Comparison of ENCODE assay signal across 1 cellular context in the genomic region with DNA sequence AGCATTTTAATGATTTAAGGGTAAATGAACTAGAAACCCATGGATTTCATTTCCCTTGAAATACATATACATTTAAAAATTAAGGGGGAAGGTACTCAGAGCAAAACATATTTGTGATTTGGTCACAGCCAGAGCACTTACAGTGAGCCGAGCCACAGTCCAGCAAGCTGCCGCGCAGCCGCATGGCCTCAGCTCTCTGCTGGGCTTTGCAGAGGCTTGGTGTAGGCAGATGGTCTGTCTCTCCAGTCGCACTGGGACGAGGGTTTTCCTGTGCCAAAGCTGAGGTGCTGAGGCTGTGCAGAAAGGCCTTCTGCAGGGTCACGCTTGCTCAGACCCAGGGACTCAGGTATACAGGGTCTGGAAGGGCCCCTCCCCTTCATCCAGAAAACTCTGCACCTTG.
TF ChIP-seq lines count a peak whose summit lies in the region.

No MANE protein-coding gene starts in this region.

TF ChIP-seq in H1, 55 proteins besides CTCF, POLR2A, EP300 and RAD21:
- no peak for TF ChIP-seq ZNF274 (IDR thresholded peaks at IDR 0.05; ENCODE audit: borderline replicate concordance, extremely low read depth, low read length)
- TF ChIP-seq SAP30 (IDR thresholded peaks at IDR 0.05; ENCODE audit: insufficient read depth, insufficient replicate concordance, low read length) = no peak
- TF ChIP-seq CHD7 (IDR thresholded peaks at IDR 0.05; ENCODE audit: insufficient replicate concordance, low read length) = no peak
- TF ChIP-seq, protein P1, sequence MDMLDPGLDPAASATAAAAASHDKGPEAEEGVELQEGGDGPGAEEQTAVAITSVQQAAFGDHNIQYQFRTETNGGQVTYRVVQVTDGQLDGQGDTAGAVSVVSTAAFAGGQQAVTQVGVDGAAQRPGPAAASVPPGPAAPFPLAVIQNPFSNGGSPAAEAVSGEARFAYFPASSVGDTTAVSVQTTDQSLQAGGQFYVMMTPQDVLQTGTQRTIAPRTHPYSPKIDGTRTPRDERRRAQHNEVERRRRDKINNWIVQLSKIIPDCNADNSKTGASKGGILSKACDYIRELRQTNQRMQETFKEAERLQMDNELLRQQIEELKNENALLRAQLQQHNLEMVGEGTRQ (IDR thresholded peaks at IDR 0.05; ENCODE audit: low read length) = no peak
- no peak for TF ChIP-seq JUN (IDR thresholded peaks at IDR 0.05; ENCODE audit: low read depth, low read length)
- TF ChIP-seq RBBP5 (IDR thresholded peaks at IDR 0.05; ENCODE audit: borderline replicate concordance, low read depth, low read length) = no peak
- TF ChIP-seq JUND (IDR thresholded peaks at IDR 0.05; ENCODE audit: low read length) = no peak
- no peak for TF ChIP-seq TAF7 (optimal IDR thresholded peaks at IDR 0.05; ENCODE audit: borderline replicate concordance, low read depth, low read length)
- TF ChIP-seq NANOG (IDR thresholded peaks at IDR 0.05; ENCODE audit: insufficient read depth, low read depth, low read length, poor library complexity, severe bottlenecking) = no peak
- no peak for TF ChIP-seq FOSL1 (IDR thresholded peaks at IDR 0.05; ENCODE audit: insufficient read depth, low read depth, low read length)
- no peak for TF ChIP-seq SP2 (IDR thresholded peaks at IDR 0.05; ENCODE audit: low read length)
- no peak for TF ChIP-seq TCF12 (IDR thresholded peaks at IDR 0.05; ENCODE audit: low read depth, low read length)
- TF ChIP-seq TAF1 (IDR thresholded peaks at IDR 0.05; ENCODE audit: low read depth, low read length) = no peak
- no peak for TF ChIP-seq POU5F1 (IDR thresholded peaks at IDR 0.05; ENCODE audit: low read depth, low read length)
TF ChIP-seq in H1: peak in this region for 0.
